ENCODE assay signal across 22 cellular contexts in the genomic region with DNA sequence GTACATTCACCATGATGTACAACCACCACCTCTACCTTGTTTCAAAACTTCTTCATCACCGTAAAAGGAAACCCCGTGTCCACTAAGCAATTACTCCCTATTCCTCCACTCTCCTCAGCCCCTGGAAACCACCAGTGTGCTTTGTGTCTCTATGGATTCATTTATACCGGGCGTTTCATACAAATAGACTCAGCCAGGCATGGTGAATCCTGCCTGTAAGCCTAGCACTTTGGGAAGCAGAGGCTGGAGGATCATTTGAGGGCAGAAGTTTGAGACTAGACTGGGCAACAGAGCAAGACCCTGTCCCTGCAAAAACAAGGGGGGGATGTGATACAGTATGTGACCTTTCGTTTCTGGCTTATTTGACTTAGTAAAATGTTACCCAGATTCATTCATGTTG. TPM values are rescaled to one million over a fixed set of nuclear protein-coding genes. Genes with fewer than 3 reads are reported as not detected.
A peak's percentile ranks its signal among the peaks of the same experiment; 100 is the strongest.
DNase-seq lines count a peak whose midpoint lies in the region; ATAC-seq, FAIRE-seq and TF ChIP-seq lines count a peak whose summit lies in the region.
"Had no signal": no experiment of that assay in that cellular context is flagged by ENCODE, and none has a peak within 500 bp of the region (broad histone marks: within the 10 kb centered on the region; RNA-seq: fewer than 3 reads in every experiment).

No MANE protein-coding gene starts in this region.

- in situ Hi-C loops in K562 (cut with MboI): no loop called here

- H3K36me3 ChIP-seq in SK-N-SH (replicated peaks in 1 of 2; ENCODE audit: control insufficient read depth in 1 of 2, insufficient read depth in 2 of 2, low read length in 1 of 2) (no peaks in the 10 kb centered on the region), K562 (ENCODE audit: control insufficient read depth, insufficient read depth, low read length) (no peaks in the 10 kb centered on the region), neural progenitor cell (no peaks in the 10 kb centered on the region), small intestine (ENCODE audit: control insufficient read depth in 2 of 2, insufficient read depth in 2 of 2, low read length in 2 of 2) (no peaks in the 10 kb centered on the region)
- H3K36me3 ChIP-seq: BLaER1 had no signal

- DNase-seq in SK-N-SH: no peak
- no peak for DNase-seq in K562 (ENCODE audit: extremely low read depth in 1 of 4, low spot score in 3 of 4)
- DNase-seq in neural progenitor cell (ENCODE audit: low spot score): no peak
- DNase-seq in small intestine: peak; percentile 7
- no peak for DNase-seq in HFFc6
- DNase-seq in hepatic stellate cell (ENCODE audit: low spot score): no peak
- DNase-seq in activated naive CD8-positive, alpha-beta T cell treated with anti-CD3 and anti-CD28 coated beads for 36 hours: no peak
- DNase-seq: Caco-2; CD4-positive, CD25-positive, alpha-beta regulatory T cell; CD8-positive, alpha-beta T cell; DMS153; DND-41; H9 had no signal

- no peak for TF ChIP-seq POLR2A in K562 (conservative IDR thresholded peaks at IDR 0.05)

- H3K9me2 ChIP-seq in SK-N-SH: no peaks in the 10 kb centered on the region

- no peak for ATAC-seq in SK-N-SH treated with all-trans-retinoic acid at 6 μM for 48 hours
- ATAC-seq in K562: no peak
- ATAC-seq: CD8-positive, alpha-beta T cell; GM23338; HCT116 had no signal

- H3K27me3 ChIP-seq in SK-N-SH (ENCODE audit: insufficient read depth) (no peaks in the 10 kb centered on the region), K562 (ENCODE audit: control insufficient read depth in 2 of 2, insufficient read depth in 2 of 2, low read length in 2 of 2) (no peaks in the 10 kb centered on the region), neural progenitor cell (no peaks in the 10 kb centered on the region), small intestine (ENCODE audit: control insufficient read depth in 2 of 2, insufficient read depth in 2 of 2, low read length in 2 of 2) (no peaks in the 10 kb centered on the region)
- H3K27me3 ChIP-seq: BLaER1 had no signal

- H3K9ac ChIP-seq in SK-N-SH (no peak overlapping the region), K562 (ENCODE audit: insufficient read depth in 1 of 2, low read depth in 2 of 2, low read length in 2 of 2) (no peak overlapping the region), neural progenitor cell (no peak overlapping the region)
- H3K9ac ChIP-seq: BLaER1 had no signal

- FAIRE-seq in K562 (lab: Jason Lieb, UNC) (no peak), small intestine (lab: Jason Lieb, UNC) (no peak)
- FAIRE-seq: A204.1, G401.6, GM12892 had no signal

- no peaks in the 10 kb centered on the region for H3K36me3 Mint-ChIP-seq in neural progenitor cell
- peaks cover 7% of the 10 kb centered on the region; the same call in 1 of the 2 replicates for H3K36me3 Mint-ChIP-seq in HFFc6 (ENCODE audit: low read depth)
- H3K36me3 Mint-ChIP-seq in activated naive CD8-positive, alpha-beta T cell treated with anti-CD3 and anti-CD28 coated beads for 36 hours: no peaks in the 10 kb centered on the region
- H3K36me3 Mint-ChIP-seq: CD4-positive, CD25-positive, alpha-beta regulatory T cell; CD8-positive, alpha-beta T cell had no signal

- POLR2A ChIA-PET in SK-N-SH (lab: Yijun Ruan, JAX): no interaction called here
- POLR2A ChIA-PET in K562 (lab: Yijun Ruan, JAX): interaction anchor here (0.9 kb wide), 1 partner anchor 10 kb away, joined by 4 read pairs; no protein-coding TSS in a partner anchor

- TF ChIP-seq EP300 in SK-N-SH (IDR thresholded peaks at IDR 0.05; ENCODE audit: borderline replicate concordance in 1 of 2, low read depth in 1 of 2, low read length in 1 of 2) (no peak), K562 (IDR thresholded peaks at IDR 0.05; ENCODE audit: low read length) (no peak)

- H3K9me3 ChIP-seq in SK-N-SH (no peaks in the 10 kb centered on the region), K562 (replicated peaks; ENCODE audit: control insufficient read depth, insufficient read depth, low read depth, low read length) (no peaks in the 10 kb centered on the region), neural progenitor cell (ENCODE audit: low read depth) (no peaks in the 10 kb centered on the region), small intestine (ENCODE audit: control insufficient read depth, low read depth) (no peaks in the 10 kb centered on the region)
- H3K9me3 ChIP-seq: Caco-2 had no signal

- H4K20me1 ChIP-seq in SK-N-SH (ENCODE audit: insufficient read depth): no peaks in the 10 kb centered on the region
- no peaks in the 10 kb centered on the region for H4K20me1 ChIP-seq in K562 (replicated peaks; ENCODE audit: control insufficient read depth, insufficient read depth, low read length)
- no peaks in the 10 kb centered on the region for H4K20me1 ChIP-seq in neural progenitor cell (ENCODE audit: low read depth)
- H4K20me1 ChIP-seq: BLaER1 had no signal

- TF ChIP-seq RAD21 in SK-N-SH (IDR thresholded peaks at IDR 0.05; ENCODE audit: low read length): no peak
- TF ChIP-seq RAD21 in K562 (CRISPR knock-in tag; conservative IDR thresholded peaks at IDR 0.05 in 1 of 2, IDR thresholded peaks at IDR 0.05 in 1 of 2): no peak

- H3K4me1 ChIP-seq in SK-N-SH (ENCODE audit: control insufficient read depth in 1 of 2, insufficient read depth in 2 of 2, low read depth in 1 of 2, low read length in 1 of 2) (no peaks in the 10 kb centered on the region), K562 (replicated peaks in 1 of 2; ENCODE audit: control insufficient read depth in 2 of 2, insufficient read depth in 2 of 2, low read length in 2 of 2) (peaks cover 0 to 4% of the 10 kb centered on the region in 2 experiments; a peak in 2 of 5 replicates), neural progenitor cell (no peaks in the 10 kb centered on the region), small intestine (ENCODE audit: control insufficient read depth in 2 of 2, insufficient read depth in 1 of 2, low read depth in 1 of 2, low read length in 1 of 2) (no peaks in the 10 kb centered on the region)
- H3K4me1 ChIP-seq: BLaER1 had no signal

- H3K79me2 ChIP-seq in SK-N-SH (ENCODE audit: insufficient read depth) (no peaks in the 10 kb centered on the region), K562 (ENCODE audit: control insufficient read depth, insufficient read depth, low read length) (no peaks in the 10 kb centered on the region), neural progenitor cell (ENCODE audit: low read depth) (no peaks in the 10 kb centered on the region)

- H3K4me3 Mint-ChIP-seq in neural progenitor cell (no peak overlapping the region), HFFc6 (no peak overlapping the region)
- H3K4me3 Mint-ChIP-seq in activated naive CD8-positive, alpha-beta T cell treated with anti-CD3 and anti-CD28 coated beads for 36 hours: no peak overlapping the region
- H3K4me3 Mint-ChIP-seq: B cell; CD4-positive, CD25-positive, alpha-beta regulatory T cell; CD8-positive, alpha-beta T cell; GM23338; H9 had no signal

- intact Hi-C loops in K562 (cut with micrococcal nuclease): no loop called here

- no peak for TF ChIP-seq CTCF in SK-N-SH (IDR thresholded peaks at IDR 0.05)
- TF ChIP-seq CTCF in K562 (IDR thresholded peaks at IDR 0.05 in 2 of 3, conservative IDR thresholded peaks at IDR 0.05 in 1 of 3; ENCODE audit: insufficient read depth in 2 of 3, low read depth in 1 of 3, low read length in 3 of 3): no peak
- TF ChIP-seq CTCF in neural progenitor cell (IDR thresholded peaks at IDR 0.05): no peak
- no peak for TF ChIP-seq CTCF in HFFc6 (IDR thresholded peaks at IDR 0.05)

- H3K4me3 ChIP-seq in SK-N-SH (ENCODE audit: low read depth in 2 of 2, low read length in 1 of 2) (no peak overlapping the region), K562 (no peak overlapping the region), neural progenitor cell (no peak overlapping the region), small intestine (ENCODE audit: low read depth in 1 of 2, low read length in 2 of 2) (no peak overlapping the region)
- H3K4me3 ChIP-seq: BLaER1, GM23338 had no signal

- H3K4me1 Mint-ChIP-seq in neural progenitor cell (no peaks in the 10 kb centered on the region), HFFc6 (ENCODE audit: low read depth) (no peaks in the 10 kb centered on the region)
- H3K4me1 Mint-ChIP-seq in activated naive CD8-positive, alpha-beta T cell treated with anti-CD3 and anti-CD28 coated beads for 36 hours: peaks cover 2% of the 10 kb centered on the region
- H3K4me1 Mint-ChIP-seq: B cell; CD4-positive, CD25-positive, alpha-beta regulatory T cell; GM23338; H9 had no signal

- CTCF ChIA-PET in SK-N-SH (lab: Yijun Ruan, JAX) (no interaction called here), K562 (lab: Yijun Ruan, JAX; ENCODE audit: low intra/inter-chr PET ratio) (no interaction called here)

- H3K27ac ChIP-seq in SK-N-SH (ENCODE audit: low read depth in 2 of 2, low read length in 1 of 2) (no peak overlapping the region), K562 (ENCODE audit: extremely low read depth, low read depth, low read length) (no peak overlapping the region), neural progenitor cell (no peak overlapping the region), small intestine (ENCODE audit: low read depth in 1 of 2, low read length in 1 of 2) (no peak overlapping the region)
- H3K27ac ChIP-seq: BLaER1, C4-2B had no signal

- H2AFZ ChIP-seq in SK-N-SH (ENCODE audit: low read depth) (0 out of 2 replicates have a peak overlapping the region, but pooled peaks have one; percentile 22), K562 (ENCODE audit: low read depth, low read length) (peak overlapping the region; percentile 35; the same call in 1 of the 2 replicates), neural progenitor cell (replicated peaks) (no peak overlapping the region)
- H2AFZ ChIP-seq: GM23338 had no signal

- no peak overlapping the region for H3K4me2 ChIP-seq in SK-N-SH
- no peak overlapping the region for H3K4me2 ChIP-seq in K562 (ENCODE audit: insufficient read depth, low read length)
- H3K4me2 ChIP-seq in neural progenitor cell: no peak overlapping the region
- H3K4me2 ChIP-seq: BLaER1, GM23338 had no signal

- peaks cover 6% of the 10 kb centered on the region for H3K27me3 Mint-ChIP-seq in neural progenitor cell (ENCODE audit: insufficient read depth, low read depth)
- peaks cover 4% of the 10 kb centered on the region; the same call in 1 of the 2 replicates for H3K27me3 Mint-ChIP-seq in HFFc6 (ENCODE audit: insufficient read depth)
- peaks cover 4% of the 10 kb centered on the region for H3K27me3 Mint-ChIP-seq in activated naive CD8-positive, alpha-beta T cell treated with anti-CD3 and anti-CD28 coated beads for 36 hours

- H3F3A ChIP-seq in SK-N-SH (replicated peaks; ENCODE audit: insufficient read depth) (no peaks in the 10 kb centered on the region), neural progenitor cell (ENCODE audit: low read depth) (no peaks in the 10 kb centered on the region)

- BruUV-seq in K562 (replicated peaks; lab: Mats Ljungman, UMichigan): no TSS peak

- H3K9me3 Mint-ChIP-seq in neural progenitor cell (peaks cover 3% of the 10 kb centered on the region), HFFc6 (peaks cover 8% of the 10 kb centered on the region; the same call in 1 of the 2 replicates)
- H3K9me3 Mint-ChIP-seq in activated naive CD8-positive, alpha-beta T cell treated with anti-CD3 and anti-CD28 coated beads for 36 hours: peaks cover 2% of the 10 kb centered on the region
- H3K9me3 Mint-ChIP-seq: CD8-positive, alpha-beta T cell had no signal

- no peaks in the 10 kb centered on the region for H3K9me1 ChIP-seq in K562 (ENCODE audit: control insufficient read depth, insufficient read depth, low read length)

- 59% methylated on average over 5 of the region's 5 CpGs for WGBS in SK-N-SH (ENCODE audit: low lambda C conversion rate)
- 13% methylated on average over 5 of the region's 5 CpGs for WGBS in K562 (ENCODE audit: insufficient coverage, low coverage, missing lambda C conversion rate)
- WGBS in small intestine, 3 donors: 69 to 81% (median 69%) methylated on average over 5 of the region's 5 CpGs

- H3K27ac Mint-ChIP-seq in neural progenitor cell (peak overlapping the region; percentile 24), HFFc6 (no peak overlapping the region)
- H3K27ac Mint-ChIP-seq in activated naive CD8-positive, alpha-beta T cell treated with anti-CD3 and anti-CD28 coated beads for 36 hours: no peak overlapping the region
- H3K27ac Mint-ChIP-seq: B cell; CD4-positive, CD25-positive, alpha-beta regulatory T cell; CD8-positive, alpha-beta T cell; GM23338; H9 had no signal

RNA-seq across cellular contexts. Expression of a gene that starts 21.2 kb away (rescaled TPM):
- polyA plus RNA-seq in SK-N-SH (2012; rRNA removed) (28.7 and 29.4 TPM in 2 replicates), K562 (2011; rRNA removed) (41.7 and 51.0 TPM in 2 replicates), K562 (2014; fragmentation: Illumina TruSeq; extraction: Trizol) (52.0 and 54.1 TPM in 2 replicates), K562 (2014; fragmentation: Nextera tagmentation; extraction: Ambion mirVana) (10 to 100 TPM; 65.4 to 88.9 TPM), K562 (2014; rRNA removed) (47.2 and 48.4 TPM in 2 replicates), small intestine (10 to 100 TPM; 29.7 to 32.4 (median 31.1) TPM)
- 26.7 and 29.0 TPM in 2 replicates for polyA plus RNA-seq in SK-N-SH (2012; cell fraction: cytosol; rRNA removed)
- polyA plus RNA-seq in SK-N-SH (2012; cell fraction: nucleus; rRNA removed): 55.4 and 56.0 TPM in 2 replicates
- 109 and 110 TPM in 2 replicates for total RNA-seq in K562 (2011; cell fraction: chromatin; rRNA removed; ENCODE audit: low replicate concordance)
- 69.5 and 69.6 TPM in 2 replicates for total RNA-seq in K562 (2011; cell fraction: nucleolus; rRNA removed)
- total RNA-seq in K562 (2011; cell fraction: nucleoplasm; rRNA removed): 118 and 187 TPM in 2 replicates
- total RNA-seq in K562 (2014; rRNA removed) (68.8 and 120 TPM in 2 replicates), K562 (2014; rRNA removed; fragmentation: Illumina TruSeq; extraction: Trizol) (47.1 and 48.9 TPM in 2 replicates), K562 (2015; rRNA removed; fragmentation: Illumina TruSeq; extraction: Trizol) (60.6 and 60.9 TPM in 2 replicates), K562 (2021) (42.4 and 47.1 TPM in 2 replicates), neural progenitor cell (ENCODE audit: low replicate concordance) (57.8 and 65.8 TPM in 2 replicates)
- 27.8 and 35.3 TPM in 2 replicates for polyA plus RNA-seq in K562 (2011; cell fraction: cytosol; rRNA removed)
- 212 and 235 TPM in 2 replicates for polyA plus RNA-seq in K562 (2011; cell fraction: nucleus; rRNA removed)
- 43.8 and 80.2 TPM in 2 replicates for polyA plus RNA-seq in K562 (2012)
- 63.6 and 90.6 TPM in 2 replicates for polyA minus RNA-seq in K562 (2011; rRNA and poly(A)+ RNA removed)
- polyA minus RNA-seq in K562 (2011; cell fraction: cytosol; rRNA and poly(A)+ RNA removed): 32.9 and 33.6 TPM in 2 replicates
- polyA minus RNA-seq in K562 (2011; cell fraction: nucleus; rRNA and poly(A)+ RNA removed): 39.9 and 48.1 TPM in 2 replicates
- 10 to 100 TPM; 33.1 to 41.6 (median 39.0) TPM for total RNA-seq in HFFc6 (2021; fragmentation: NEBNext Ultra II Directional; extraction: Animal tissue kit (Norgen Biotek cat#: 25700))
- 10 to 100 TPM; 60.2 to 63.9 TPM for total RNA-seq in activated naive CD8-positive, alpha-beta T cell treated with anti-CD3 and anti-CD28 coated beads for 36 hours

RNA-seq across cellular contexts. Expression of a gene that starts 26.5 kb away (rescaled TPM):
- 110 and 158 TPM in 2 replicates for polyA plus RNA-seq in SK-N-SH (2012; rRNA removed)
- polyA plus RNA-seq in SK-N-SH (2012; cell fraction: cytosol; rRNA removed): 78.2 and 95.2 TPM in 2 replicates
- 388 and 449 TPM in 2 replicates for polyA plus RNA-seq in SK-N-SH (2012; cell fraction: nucleus; rRNA removed)
- total RNA-seq in K562 (2011; cell fraction: chromatin; rRNA removed; ENCODE audit: low replicate concordance): 698 and 990 TPM in 2 replicates
- 389 and 392 TPM in 2 replicates for total RNA-seq in K562 (2011; cell fraction: nucleolus; rRNA removed)
- 547 and 619 TPM in 2 replicates for total RNA-seq in K562 (2011; cell fraction: nucleoplasm; rRNA removed)
- total RNA-seq in K562 (2014; rRNA removed): 176 and 194 TPM in 2 replicates
- total RNA-seq in K562 (2014; rRNA removed; fragmentation: Illumina TruSeq; extraction: Trizol): 269 and 301 TPM in 2 replicates
- 190 and 197 TPM in 2 replicates for total RNA-seq in K562 (2015; rRNA removed; fragmentation: Illumina TruSeq; extraction: Trizol)
- 168 and 169 TPM in 2 replicates for total RNA-seq in K562 (2021)
- 307 and 315 TPM in 2 replicates for polyA plus RNA-seq in K562 (2011; rRNA removed)
- polyA plus RNA-seq in K562 (2011; cell fraction: cytosol; rRNA removed): 232 and 246 TPM in 2 replicates
- polyA plus RNA-seq in K562 (2011; cell fraction: nucleus; rRNA removed): 472 and 632 TPM in 2 replicates
- 114 and 144 TPM in 2 replicates for polyA plus RNA-seq in K562 (2012)
- polyA plus RNA-seq in K562 (2014; fragmentation: Illumina TruSeq; extraction: Trizol): 201 and 250 TPM in 2 replicates
- 100 to 1,000 TPM; 136 to 181 TPM for polyA plus RNA-seq in K562 (2014; fragmentation: Nextera tagmentation; extraction: Ambion mirVana)
- polyA plus RNA-seq in K562 (2014; rRNA removed): 207 and 213 TPM in 2 replicates
- 307 and 339 TPM in 2 replicates for polyA minus RNA-seq in K562 (2011; rRNA and poly(A)+ RNA removed)
- 97.9 and 140 TPM in 2 replicates for polyA minus RNA-seq in K562 (2011; cell fraction: cytosol; rRNA and poly(A)+ RNA removed)
- polyA minus RNA-seq in K562 (2011; cell fraction: nucleus; rRNA and poly(A)+ RNA removed): 212 and 378 TPM in 2 replicates
- total RNA-seq in neural progenitor cell (ENCODE audit: low replicate concordance): 143 and 190 TPM in 2 replicates
- polyA plus RNA-seq in small intestine: 10 to 100 TPM; 65.4 to 90.6 (median 68.2) TPM
- 100 to 1,000 TPM in 1 of 6 experiments, 10 to 100 TPM in 5; 84.5 to 103 (median 93.5) TPM for total RNA-seq in HFFc6 (2021; fragmentation: NEBNext Ultra II Directional; extraction: Animal tissue kit (Norgen Biotek cat#: 25700))
- 100 to 1,000 TPM; 130 to 138 TPM for total RNA-seq in activated naive CD8-positive, alpha-beta T cell treated with anti-CD3 and anti-CD28 coated beads for 36 hours
